21 cellular contexts compared by ENCODE assay signal in genomic region chr9:87996355-87996860, GRCh38. TPM values are rescaled to one million over a fixed set of nuclear protein-coding genes. Genes with fewer than 3 reads are reported as not detected.
DNase-seq lines count a peak whose midpoint lies in the region; ATAC-seq, FAIRE-seq and TF ChIP-seq lines count a peak whose summit lies in the region.
"Had no signal": no experiment of that assay in that cellular context is flagged by ENCODE, and none has a peak within 500 bp of the region (broad histone marks: within the 10 kb centered on the region; RNA-seq: fewer than 3 reads in every experiment).

No MANE protein-coding gene starts in this region.

- peaks cover 9% of the 10 kb centered on the region for H3K9me3 Mint-ChIP-seq in progenitor cell of endocrine pancreas (ENCODE audit: low read depth)
- H3K9me3 Mint-ChIP-seq: HFFc6 had no signal

- H3K36me3 Mint-ChIP-seq in progenitor cell of endocrine pancreas (ENCODE audit: insufficient read depth), result no peaks in the 10 kb centered on the region
- H3K36me3 Mint-ChIP-seq: CD14-positive monocyte; CD4-positive, alpha-beta memory T cell had no signal

- no peak for TF ChIP-seq POLR2A in A549 (IDR thresholded peaks at IDR 0.05; ENCODE audit: low read length)
- TF ChIP-seq POLR2A in esophagus muscularis mucosa (IDR thresholded peaks at IDR 0.05; ENCODE audit: low read depth), result no peak
- TF ChIP-seq POLR2A in right lobe of liver (IDR thresholded peaks at IDR 0.05), result no peak

- TF ChIP-seq RAD21 in A549 (conservative IDR thresholded peaks at IDR 0.05 in 1 of 2, IDR thresholded peaks at IDR 0.05 in 1 of 2), result no peak

- CTCF ChIA-PET in A549 (lab: Yijun Ruan, JAX), result interaction anchor here (1.0 to 1.3 kb wide), 2 partner anchors 11 to 224 kb away, joined by 3 to 4 read pairs; no protein-coding TSS in a partner anchor

- POLR2A ChIA-PET in A549 (lab: Yijun Ruan, JAX), result no interaction called here

- DNase-seq in A549 (ENCODE audit: low read depth in 1 of 2, low spot score in 1 of 2) (no peak), esophagus muscularis mucosa (ENCODE audit: extremely low spot score) (peak; percentile 42), right lobe of liver (no peak), progenitor cell of endocrine pancreas (ENCODE audit: low spot score, unreplicated experiment) (no peak), ureter (ENCODE audit: low spot score) (no peak), ascending aorta (ENCODE audit: low spot score in 2 of 2) (no peak)
- DNase-seq: CD4-positive, alpha-beta memory T cell; DMS153; DMS79; GDM1; GOT3; H7; HFFc6 had no signal

- H3K4me1 Mint-ChIP-seq in progenitor cell of endocrine pancreas (ENCODE audit: low read depth), result peaks cover 19% of the 10 kb centered on the region
- H3K4me1 Mint-ChIP-seq: CD14-positive monocyte; CD4-positive, alpha-beta memory T cell had no signal

- no peaks in the 10 kb centered on the region for H3K27me3 ChIP-seq in esophagus muscularis mucosa
- H3K27me3 ChIP-seq in right lobe of liver, result no peaks in the 10 kb centered on the region
- no peaks in the 10 kb centered on the region for H3K27me3 ChIP-seq in ascending aorta
- H3K27me3 ChIP-seq: BLaER1 had no signal

- no peaks in the 10 kb centered on the region for H3K36me3 ChIP-seq in esophagus muscularis mucosa
- no peaks in the 10 kb centered on the region for H3K36me3 ChIP-seq in right lobe of liver
- no peaks in the 10 kb centered on the region for H3K36me3 ChIP-seq in ascending aorta
- H3K36me3 ChIP-seq: BLaER1 had no signal

- FAIRE-seq in A549 (lab: Jason Lieb, UNC), result no peak
- FAIRE-seq: GM12892, GM18507, HTR-8/SVneo had no signal

- intact Hi-C loops in esophagus muscularis mucosa (cut with DNase I) (no loop called here), right lobe of liver (cut with DNase I) (no loop called here), ascending aorta (cut with DNase I) (no loop called here)

- H3K4me3 ChIP-seq in A549, result no peak overlapping the region
- H3K4me3 ChIP-seq in esophagus muscularis mucosa, result no peak overlapping the region
- H3K4me3 ChIP-seq in right lobe of liver, result no peak overlapping the region
- no peak overlapping the region for H3K4me3 ChIP-seq in ascending aorta
- H3K4me3 ChIP-seq: BLaER1 had no signal

- no peak for TF ChIP-seq CTCF in A549 (IDR thresholded peaks at IDR 0.05)
- TF ChIP-seq CTCF in esophagus muscularis mucosa (IDR thresholded peaks at IDR 0.05), result no peak
- TF ChIP-seq CTCF in right lobe of liver (IDR thresholded peaks at IDR 0.05), result no peak
- no peak for TF ChIP-seq CTCF in progenitor cell of endocrine pancreas (IDR thresholded peaks at IDR 0.05; ENCODE audit: unreplicated experiment)
- TF ChIP-seq CTCF in ascending aorta (IDR thresholded peaks at IDR 0.05), result no peak

- H3K27me3 Mint-ChIP-seq in progenitor cell of endocrine pancreas, result no peaks in the 10 kb centered on the region

- TF ChIP-seq EP300 in A549 (IDR thresholded peaks at IDR 0.05) (no peak), esophagus muscularis mucosa (IDR thresholded peaks at IDR 0.05) (no peak)

- H3K4me3 Mint-ChIP-seq in progenitor cell of endocrine pancreas (ENCODE audit: low read depth), result no peak overlapping the region
- H3K4me3 Mint-ChIP-seq: CD14-positive monocyte; CD4-positive, alpha-beta memory T cell; HFFc6 had no signal

- no peak for ATAC-seq in A549
- ATAC-seq in right lobe of liver, result peak; percentile 80 to 95 (median 82)
- no peak for ATAC-seq in HG02840 (IDR thresholded peaks at IDR 0.05; ENCODE audit: low FRiP score, unreplicated experiment)
- ATAC-seq: HCT116 had no signal

- peak overlapping the region; percentile 87 for H3K27ac Mint-ChIP-seq in progenitor cell of endocrine pancreas
- H3K27ac Mint-ChIP-seq: CD14-positive monocyte; CD4-positive, alpha-beta memory T cell; HFFc6 had no signal

- no peaks in the 10 kb centered on the region for H3K4me1 ChIP-seq in A549
- H3K4me1 ChIP-seq in esophagus muscularis mucosa, result no peaks in the 10 kb centered on the region
- peaks cover 0 to 9% (median 4%) of the 10 kb centered on the region in 4 donors for H3K4me1 ChIP-seq in right lobe of liver
- no peaks in the 10 kb centered on the region for H3K4me1 ChIP-seq in ascending aorta
- H3K4me1 ChIP-seq: BLaER1 had no signal

- 53% methylated on average over 3 of the region's 3 CpGs for WGBS in A549 (ENCODE audit: missing lambda C conversion rate)
- 69% methylated on average over 3 of the region's 3 CpGs for WGBS in esophagus muscularis mucosa
- whole genome bisulfite sequencing in right lobe of liver (ENCODE audit: insufficient coverage, low coverage, low lambda C conversion rate, missing lambda C conversion rate), result 31% methylated on average over 3 of the region's 3 CpGs

- H3K27ac ChIP-seq in A549 (no peak overlapping the region), esophagus muscularis mucosa (replicated peaks in 1 of 4) (no peak overlapping the region), right lobe of liver (no peak overlapping the region), ascending aorta (no peak overlapping the region)
- H3K27ac ChIP-seq: 22Rv1, BLaER1 had no signal

- no peaks in the 10 kb centered on the region for H3K9me3 ChIP-seq in A549
- H3K9me3 ChIP-seq in esophagus muscularis mucosa, result no peaks in the 10 kb centered on the region
- no peaks in the 10 kb centered on the region for H3K9me3 ChIP-seq in right lobe of liver
- no peaks in the 10 kb centered on the region for H3K9me3 ChIP-seq in ascending aorta
- H3K9me3 ChIP-seq: BLaER1 had no signal

- no peak overlapping the region for H3K4me2 ChIP-seq in A549
- H3K4me2 ChIP-seq: BLaER1 had no signal

TF ChIP-seq in A549, 52 proteins besides CTCF, POLR2A, EP300 and RAD21:
- TF ChIP-seq CEBPB (IDR thresholded peaks at IDR 0.05) (no peak), RFX5 (IDR thresholded peaks at IDR 0.05) (no peak), CHD2 (IDR thresholded peaks at IDR 0.05; ENCODE audit: low read length, partially characterized antibody) (no peak), CBX8 (IDR thresholded peaks at IDR 0.05) (no peak), MAFK (IDR thresholded peaks at IDR 0.05; ENCODE audit: partially characterized antibody) (peak; percentile 59), RCOR1 (IDR thresholded peaks at IDR 0.05; ENCODE audit: low read depth, low read length) (no peak), RARB (CRISPR knock-in tag; IDR thresholded peaks at IDR 0.05) (no peak)

RNA-seq across cellular contexts. Expression of gene CDK20, which starts 22.1 kb away (rescaled TPM):
- polyA plus RNA-seq in A549 (2011; rRNA removed) (7.8 and 9.7 TPM in 2 replicates), A549 (2017; fragmentation: RNase III; extraction: RNeasy Plus Mini Kit Qiagen cat#74134 plus additional on column Dnase treatment) (9.0 to 10.3 TPM (median 10.3 TPM) in 3 replicates)
- polyA plus RNA-seq in A549 (2012; cell fraction: cytosol; rRNA removed), result 13.0 and 13.4 TPM in 2 replicates
- polyA plus RNA-seq in A549 (2012; cell fraction: nucleus; rRNA removed), result 17.4 and 22.7 TPM in 2 replicates
- 7.1 and 8.3 TPM in 2 replicates for polyA minus RNA-seq in A549 (2011; rRNA and poly(A)+ RNA removed)
- total RNA-seq in esophagus muscularis mucosa (10 to 100 TPM in 1 of 4 donors, 1 to 10 TPM in 3; 5.4 to 11.3 (median 7.4) TPM), right lobe of liver (1 to 10 TPM; 1.6 to 3.7 (median 2.3) TPM), progenitor cell of endocrine pancreas (23.9 and 25.2 TPM in 2 replicates), ureter (11.4 TPM), ascending aorta (3.1 TPM)

Comparison
In these comparisons a context has a peak if more than half of its experiments do, and no peak if none do; other contexts are left out.
1. ATAC-seq: peak in right lobe of liver (4 of 4); none in A549 (0 of 2) and HG02840 (single experiment).